Comparison of ENCODE assay signal across 10 cellular contexts in genomic region chr4:98639523-98639922, GRCh38. TPM values are rescaled to one million over a fixed set of nuclear protein-coding genes. Genes with fewer than 3 reads are reported as not detected.
DNase-seq lines count a peak whose midpoint lies in the region; ATAC-seq and TF ChIP-seq lines count a peak whose summit lies in the region.
"Had no signal": no experiment of that assay in that cellular context is flagged by ENCODE, and none has a peak within 500 bp of the region (broad histone marks: within the 10 kb centered on the region; RNA-seq: fewer than 3 reads in every experiment).

No MANE protein-coding gene starts in this region.

- H3K56ac ChIP-seq in mesendoderm (ENCODE audit: low read length): no peak overlapping the region

- no peaks in the 10 kb centered on the region for H3K79me1 ChIP-seq in mesendoderm (ENCODE audit: low read length)

- no peaks in the 10 kb centered on the region for H3K4me1 ChIP-seq in mesendoderm (ENCODE audit: control insufficient read depth, low read depth, low read length)
- H3K4me1 ChIP-seq: psoas muscle had no signal

- H2BK5ac ChIP-seq in mesendoderm (ENCODE audit: low read length): no peak overlapping the region

- no peak overlapping the region for H3K9ac ChIP-seq in mesendoderm (ENCODE audit: low read length)

- H3K4me3 ChIP-seq in GM12865 (ENCODE audit: low read depth, low read length) (no peak overlapping the region), coronary artery (peak overlapping the region; percentile 36), mesendoderm (ENCODE audit: low read length) (no peak overlapping the region)
- H3K4me3 ChIP-seq: psoas muscle had no signal

- TF ChIP-seq CTCF in GM12865 (IDR thresholded peaks at IDR 0.05; ENCODE audit: insufficient read depth, low read depth, low read length, missing control alignments): no peak
- TF ChIP-seq CTCF in coronary artery (IDR thresholded peaks at IDR 0.05): no peak

- no peaks in the 10 kb centered on the region for H3K79me2 ChIP-seq in mesendoderm (ENCODE audit: control insufficient read depth, insufficient read depth, low read length)

- no peak overlapping the region for H4K5ac ChIP-seq in mesendoderm (ENCODE audit: low read length)

- no CpG with 5 or more reads among the region's 2 CpGs for WGBS in mesendoderm (ENCODE audit: extremely low coverage, insufficient coverage, low lambda C conversion rate)

- H3K4me2 ChIP-seq in mesendoderm (ENCODE audit: low read length): no peak overlapping the region

- H2BK15ac ChIP-seq in mesendoderm (replicated peaks; ENCODE audit: low read depth): no peak overlapping the region

- ATAC-seq in GM21390 (IDR thresholded peaks at IDR 0.05; ENCODE audit: unreplicated experiment) (peak; percentile 75), HG03457 (IDR thresholded peaks at IDR 0.05; ENCODE audit: unreplicated experiment) (peak; percentile 88)
- ATAC-seq: psoas muscle had no signal

- no peaks in the 10 kb centered on the region for H3K27me3 ChIP-seq in mesendoderm (ENCODE audit: insufficient read depth, low read length, poor library complexity)

- H4K8ac ChIP-seq in mesendoderm (ENCODE audit: low read depth, low read length): no peak overlapping the region

- no peak overlapping the region for H3K18ac ChIP-seq in mesendoderm (ENCODE audit: low read length)

- H3K4ac ChIP-seq in mesendoderm (ENCODE audit: low read depth, low read length): no peak overlapping the region

- H3K23ac ChIP-seq in mesendoderm (ENCODE audit: low read length): no peak overlapping the region

- H3K36me3 ChIP-seq in mesendoderm (ENCODE audit: control insufficient read depth, insufficient read depth, low read length): no peaks in the 10 kb centered on the region

- no peak overlapping the region for H2BK120ac ChIP-seq in mesendoderm (ENCODE audit: low read depth, low read length)

- H2AK5ac ChIP-seq in mesendoderm (ENCODE audit: low read length): no peak overlapping the region

- DNase-seq in GM12865 (ENCODE audit: low read depth) (peak; percentile 34), coronary artery (ENCODE audit: low spot score) (no peak), globus pallidus (ENCODE audit: low spot score) (no peak), mesendoderm (no peak), NCI-H524 treated with DMSO at 0.1 percent for 48 hours (lab: John Stamatoyannopoulos, UW) (no peak), glomerular visceral epithelial cell (ENCODE audit: extremely low spot score) (no peak)
- DNase-seq: amniotic stem cell, psoas muscle had no signal

- H3K27ac ChIP-seq in coronary artery: no peak overlapping the region
- H3K27ac ChIP-seq in mesendoderm (ENCODE audit: low read depth, low read length): no peak overlapping the region
- H3K27ac ChIP-seq: psoas muscle had no signal

RNA-seq across cellular contexts. Expression of gene TSPAN5, which starts 18.9 kb away (rescaled TPM):
- 5.9 TPM for polyA plus RNA-seq in mesendoderm (2013, experiment 1 of 2)
- 6.0 TPM for polyA plus RNA-seq in mesendoderm (2013, experiment 2 of 2)
